Comparison of ENCODE assay signal across 1 cellular context in genomic region chr2:60553496-60553991, GRCh38.
TF ChIP-seq lines count a peak whose summit lies in the region.

TSS of gene BCL11A (minus strand) at chr2:60553654. CDS start at chr2:60553270, 384 bp downstream.

TF ChIP-seq in WTC11, 78 proteins besides CTCF, POLR2A, EP300 and RAD21 (continued from another document):
- no peak for TF ChIP-seq E2F5 (CRISPR knock-in tag; IDR thresholded peaks at IDR 0.05)
